ENCODE assay signal across 1 cellular context in genomic region chr1:1599919-1600860, GRCh38.
TF ChIP-seq lines count a peak whose summit lies in the region.

FNDC10 (minus strand) TSS chr1:1600135; CDS start chr1:1600015, 120 bp downstream.

TF ChIP-seq in K562, 482 proteins besides CTCF, POLR2A, EP300 and RAD21 (continued from another document and continues in another):
- TF ChIP-seq MBD1 (CRISPR knock-in tag; IDR thresholded peaks at IDR 0.05) (peak; percentile 92), LARP7 (IDR thresholded peaks at IDR 0.05) (no peak), VEZF1 (CRISPR knock-in tag; IDR thresholded peaks at IDR 0.05) (peak; percentile 62), THAP12 (CRISPR knock-in tag; IDR thresholded peaks at IDR 0.05) (0 out of 2 replicates have a peak, but pooled peaks have one; percentile 21), ZNF740 (CRISPR knock-in tag; IDR thresholded peaks at IDR 0.05) (peak; percentile 44; the same call in 1 of the 2 replicates), ZNF740 (tag; IDR thresholded peaks at IDR 0.05) (no peak), USF1 (CRISPR knock-in tag; IDR thresholded peaks at IDR 0.05) (peak; percentile 22; the same call in 1 of the 2 replicates), ZNF511 (CRISPR knock-in tag; IDR thresholded peaks at IDR 0.05) (peak; percentile 56; the same call in 1 of the 2 replicates), MAFG (tag; conservative IDR thresholded peaks at IDR 0.05) (no peak), ZNF639 (CRISPR knock-in tag; conservative IDR thresholded peaks at IDR 0.05 in 1 of 2, IDR thresholded peaks at IDR 0.05 in 1 of 2) (peak in 1 of 2 experiments; percentile 71; a peak in 2 of 4 replicates), PHF20 (IDR thresholded peaks at IDR 0.05; ENCODE audit: partially characterized antibody) (peak; percentile 16), ID3 (CRISPR knock-in tag; IDR thresholded peaks at IDR 0.05) (no peak), ID3 (tag; IDR thresholded peaks at IDR 0.05) (0 out of 2 replicates have a peak, but pooled peaks have one; percentile 43), PTBP1 (IDR thresholded peaks at IDR 0.05; ENCODE audit: low read depth, low read length) (no peak), ZBTB26 (CRISPR knock-in tag; IDR thresholded peaks at IDR 0.05) (no peak), RB1 (IDR thresholded peaks at IDR 0.05; ENCODE audit: low read depth) (no peak), HINFP (tag; conservative IDR thresholded peaks at IDR 0.05; ENCODE audit: low read depth) (no peak), NR2C2 (CRISPR knock-in tag; IDR thresholded peaks at IDR 0.05) (0 out of 2 replicates have a peak, but pooled peaks have one; percentile 28), NR2C2 (tag; IDR thresholded peaks at IDR 0.05) (no peak), PHF8 (IDR thresholded peaks at IDR 0.05; ENCODE audit: borderline replicate concordance, low read length) (0 out of 2 replicates have a peak, but pooled peaks have one; percentile 3), CXXC5 (CRISPR knock-in tag; IDR thresholded peaks at IDR 0.05) (peak; percentile 4; the same call in 1 of the 2 replicates), PCBP1 (IDR thresholded peaks at IDR 0.05; ENCODE audit: low read depth, low read length, poor library complexity, severe bottlenecking) (peak; percentile 36), E2F6 (IDR thresholded peaks at IDR 0.05; ENCODE audit: borderline replicate concordance in 1 of 2, extremely low read depth in 1 of 2, insufficient read depth in 1 of 2, insufficient read length in 1 of 2, low read depth in 1 of 2, low read length in 1 of 2, poor library complexity in 1 of 2, severe bottlenecking in 1 of 2) (peak in 1 of 2 experiments; percentile 46), TRIM28 (IDR thresholded peaks at IDR 0.05) (no peak), HNRNPL (IDR thresholded peaks at IDR 0.05; ENCODE audit: low read depth, low read length) (peak; percentile 35; the same call in 1 of the 2 replicates), ZBTB12 (CRISPR knock-in tag; IDR thresholded peaks at IDR 0.05) (no peak), L3MBTL2 (IDR thresholded peaks at IDR 0.05) (peak; percentile 68), ZNF561 (CRISPR knock-in tag; conservative IDR thresholded peaks at IDR 0.05) (no peak), HMGN3 (IDR thresholded peaks at IDR 0.05; ENCODE audit: borderline replicate concordance, extremely low read depth, insufficient read length, low read depth, low read length) (peak; percentile 24), FIP1L1 (IDR thresholded peaks at IDR 0.05; ENCODE audit: low read depth, low read length, poor library complexity, severe bottlenecking) (peak; percentile 40), ZMIZ1 (IDR thresholded peaks at IDR 0.05; ENCODE audit: low read depth in 2 of 2, low read length in 2 of 2) (no peak)
